7 cellular contexts compared by ENCODE assay signal in genomic region chr15:44831409-44831741, GRCh38.
DNase-seq lines count a peak whose midpoint lies in the region; ATAC-seq and TF ChIP-seq lines count a peak whose summit lies in the region.
"Not testable (repeated sequence)": the region's sequence is repeated elsewhere in the genome, so short reads cannot be mapped to it uniquely, and the experiment has no call there.

No MANE protein-coding gene starts in this region.

- H3K4me1 Mint-ChIP-seq in activated CD4-positive, alpha-beta T cell treated with anti-CD3 and anti-CD28 coated beads for 36 hours, result peaks cover 13% of the 10 kb centered on the region
- H3K4me1 Mint-ChIP-seq in activated naive CD4-positive, alpha-beta T cell treated with anti-CD3 and anti-CD28 coated beads, Interleukin-2, amount 10 ng/mL, durations not matched to agents 7 days and 5 days, result not testable (repeated sequence)
- peaks cover 4 to 16% (median 10%) of the 10 kb centered on the region in 7 donors for H3K4me1 Mint-ChIP-seq in naive thymus-derived CD4-positive, alpha-beta T cell

- not testable (repeated sequence) for H3K27me3 ChIP-seq in KMS-11 (ENCODE audit: insufficient read depth, low read depth); colonic mucosa; cardiac muscle cell; naive thymus-derived CD4-positive, alpha-beta T cell (ENCODE audit: control insufficient read depth in 2 of 2, insufficient read depth in 2 of 2, low read length in 2 of 2); transverse colon

- H3K79me2 ChIP-seq in KMS-11 (ENCODE audit: insufficient read depth, low read depth), result not testable (repeated sequence)

- intact Hi-C loops in activated CD4-positive, alpha-beta T cell treated with anti-CD3 and anti-CD28 coated beads for 36 hours (cut with DNase I, micrococcal nuclease); colonic mucosa (cut with DNase I); naive thymus-derived CD4-positive, alpha-beta T cell (cut with micrococcal nuclease); transverse colon (cut with DNase I; ENCODE audit: low total_unique reads): not testable (repeated sequence)

- not testable (repeated sequence) for H3K36me3 ChIP-seq in KMS-11 (ENCODE audit: insufficient read depth); colonic mucosa; cardiac muscle cell; naive thymus-derived CD4-positive, alpha-beta T cell (ENCODE audit: control insufficient read depth in 2 of 3, insufficient read depth in 3 of 3, low read length in 3 of 3); transverse colon

- H4K20me1 ChIP-seq in KMS-11 (ENCODE audit: insufficient read depth), result not testable (repeated sequence)

- not testable (repeated sequence) for TF ChIP-seq POLR2A in transverse colon (IDR thresholded peaks at IDR 0.05)

- CTCF ChIA-PET in activated CD4-positive, alpha-beta T cell treated with anti-CD3 and anti-CD28 coated beads for 36 hours (lab: Charles Lee); activated naive CD4-positive, alpha-beta T cell treated with anti-CD3 and anti-CD28 coated beads, Interleukin-2, amount 10 ng/mL, durations not matched to agents 7 days and 5 days (lab: Charles Lee); naive thymus-derived CD4-positive, alpha-beta T cell (lab: Charles Lee): not testable (repeated sequence)

- in situ Hi-C loops in transverse colon (cut with MboI; ENCODE audit: low pct_ligation_motif_present in 1 of 4, low pct_unique_long_range_greater_than_20kb in 1 of 4, low sequenced_read_pairs in 3 of 4), result not testable (repeated sequence)

- WGBS in transverse colon (ENCODE audit: low coverage in 1 of 2), 2 donors, result 89% methylated on average over 8 of the region's 8 CpGs; no CpG with 5 or more reads in 1 of the 2 donors

- H3K9ac ChIP-seq in KMS-11; colonic mucosa (ENCODE audit: low read depth in 2 of 2, low read length in 2 of 2): not testable (repeated sequence)

- ATAC-seq in activated CD4-positive, alpha-beta T cell treated with anti-CD3 and anti-CD28 coated beads for 36 hours; naive thymus-derived CD4-positive, alpha-beta T cell: not testable (repeated sequence)

- not testable (repeated sequence) for TF ChIP-seq EP300 in transverse colon (IDR thresholded peaks at IDR 0.05; ENCODE audit: low read depth)

- H3K27ac Mint-ChIP-seq in activated CD4-positive, alpha-beta T cell treated with anti-CD3 and anti-CD28 coated beads for 36 hours, result peak overlapping the region; percentile 81
- peak overlapping the region; percentile 11 for H3K27ac Mint-ChIP-seq in activated naive CD4-positive, alpha-beta T cell treated with anti-CD3 and anti-CD28 coated beads, Interleukin-2, amount 10 ng/mL, durations not matched to agents 7 days and 5 days
- H3K27ac Mint-ChIP-seq in naive thymus-derived CD4-positive, alpha-beta T cell, result peak overlapping the region in 6 of 9 donors; percentile 29 to 94 (median 84)

- not testable (repeated sequence) for H3K4me3 ChIP-seq in KMS-11 (IDR thresholded peaks at IDR 0.05; ENCODE audit: insufficient read depth, low read depth, low read length); colonic mucosa; cardiac muscle cell; naive thymus-derived CD4-positive, alpha-beta T cell (ENCODE audit: low read length); transverse colon

- DNase-seq in activated CD4-positive, alpha-beta T cell treated with anti-CD3 and anti-CD28 coated beads for 36 hours; activated naive CD4-positive, alpha-beta T cell treated with anti-CD3 and anti-CD28 coated beads, Interleukin-2, amount 10 ng/mL, durations not matched to agents 7 days and 5 days; colonic mucosa; cardiac muscle cell (ENCODE audit: low read depth in 1 of 2, low spot score in 1 of 2); naive thymus-derived CD4-positive, alpha-beta T cell; transverse colon: not testable (repeated sequence)

- peak overlapping the region; percentile 14; the same call in 1 of the 2 replicates for H2AFZ ChIP-seq in KMS-11 (ENCODE audit: low read depth)

- H3K4me3 Mint-ChIP-seq in activated CD4-positive, alpha-beta T cell treated with anti-CD3 and anti-CD28 coated beads for 36 hours; activated naive CD4-positive, alpha-beta T cell treated with anti-CD3 and anti-CD28 coated beads, Interleukin-2, amount 10 ng/mL, durations not matched to agents 7 days and 5 days; naive thymus-derived CD4-positive, alpha-beta T cell: not testable (repeated sequence)

- not testable (repeated sequence) for H3K4me1 ChIP-seq in KMS-11 (ENCODE audit: low read depth, poor library complexity, severe bottlenecking); colonic mucosa; cardiac muscle cell (ENCODE audit: low read depth); naive thymus-derived CD4-positive, alpha-beta T cell (ENCODE audit: control insufficient read depth in 2 of 2, insufficient read depth in 2 of 2, low read length in 2 of 2); transverse colon

- H3K36me3 Mint-ChIP-seq in activated CD4-positive, alpha-beta T cell treated with anti-CD3 and anti-CD28 coated beads for 36 hours (ENCODE audit: low read depth); activated naive CD4-positive, alpha-beta T cell treated with anti-CD3 and anti-CD28 coated beads, Interleukin-2, amount 10 ng/mL, durations not matched to agents 7 days and 5 days; naive thymus-derived CD4-positive, alpha-beta T cell: not testable (repeated sequence)

- not testable (repeated sequence) for H3K27me3 Mint-ChIP-seq in activated CD4-positive, alpha-beta T cell treated with anti-CD3 and anti-CD28 coated beads for 36 hours; activated naive CD4-positive, alpha-beta T cell treated with anti-CD3 and anti-CD28 coated beads, Interleukin-2, amount 10 ng/mL, durations not matched to agents 7 days and 5 days; naive thymus-derived CD4-positive, alpha-beta T cell

- TF ChIP-seq CTCF in KMS-11 (conservative IDR thresholded peaks at IDR 0.05; ENCODE audit: low read depth, low read length); colonic mucosa (IDR thresholded peaks at IDR 0.05); cardiac muscle cell (IDR thresholded peaks at IDR 0.05; ENCODE audit: low read depth, low read length); transverse colon (IDR thresholded peaks at IDR 0.05): not testable (repeated sequence)

- POLR2A ChIA-PET in activated CD4-positive, alpha-beta T cell treated with anti-CD3 and anti-CD28 coated beads for 36 hours (lab: Charles Lee); naive thymus-derived CD4-positive, alpha-beta T cell (lab: Charles Lee): not testable (repeated sequence)

- H3K9me3 ChIP-seq in colonic mucosa; cardiac muscle cell (ENCODE audit: low read depth); naive thymus-derived CD4-positive, alpha-beta T cell (ENCODE audit: control insufficient read depth in 2 of 3, low read length in 3 of 3); transverse colon: not testable (repeated sequence)

- H3K9me3 Mint-ChIP-seq in activated CD4-positive, alpha-beta T cell treated with anti-CD3 and anti-CD28 coated beads for 36 hours (ENCODE audit: low read depth); activated naive CD4-positive, alpha-beta T cell treated with anti-CD3 and anti-CD28 coated beads, Interleukin-2, amount 10 ng/mL, durations not matched to agents 7 days and 5 days; naive thymus-derived CD4-positive, alpha-beta T cell: not testable (repeated sequence)

- not testable (repeated sequence) for H3K27ac ChIP-seq in KMS-11
- H3K27ac ChIP-seq in colonic mucosa, result peak overlapping the region; percentile 72
- peak overlapping the region; percentile 51 for H3K27ac ChIP-seq in cardiac muscle cell
- peak overlapping the region; percentile 7 for H3K27ac ChIP-seq in naive thymus-derived CD4-positive, alpha-beta T cell (ENCODE audit: low read depth, low read length)
- H3K27ac ChIP-seq in transverse colon, result peak overlapping the region; percentile 53 to 78 (median 68)

- H3K4me2 ChIP-seq in KMS-11, result not testable (repeated sequence)

Comparison
In these comparisons a context has a peak if more than half of its experiments do, and no peak if none do; other contexts are left out.
1. H3K27ac Mint-ChIP-seq: peak in every context shown above with its lines; median percentile 84 in naive thymus-derived CD4-positive, alpha-beta T cell; 81 in activated CD4-positive, alpha-beta T cell treated with anti-CD3 and anti-CD28 coated beads for 36 hours; 11 in activated naive CD4-positive, alpha-beta T cell treated with anti-CD3 and anti-CD28 coated beads, Interleukin-2, amount 10 ng/mL, durations not matched to agents 7 days and 5 days.